Comparison of ENCODE assay signal across 1 cellular context in the genomic region with DNA sequence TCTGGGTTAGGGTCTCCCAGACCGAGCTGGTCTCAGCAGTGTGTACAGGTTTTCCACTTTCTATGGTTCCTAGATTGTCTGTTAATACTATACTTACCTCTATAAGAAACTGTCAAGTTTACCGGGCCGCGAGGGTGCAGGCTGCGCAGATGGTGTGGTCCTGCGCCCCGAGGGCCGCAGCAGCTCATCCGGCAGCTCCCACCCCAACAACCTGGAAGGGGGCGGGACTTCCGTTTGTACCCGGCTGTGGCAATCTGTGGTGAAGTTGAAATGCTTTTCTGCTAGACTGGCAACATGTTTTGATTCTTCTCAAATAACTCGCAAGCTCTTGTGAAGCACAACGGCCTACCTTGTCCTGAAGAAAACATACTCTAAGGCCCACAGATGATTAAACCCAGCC.
TF ChIP-seq lines count a peak whose summit lies in the region.

A gene (plus strand): TSS at position 237 of the 400 bp plus-strand sequence. CDS start 22,006 bp downstream, outside the sequence.

TF ChIP-seq in GM23338, 12 proteins besides CTCF, POLR2A, EP300 and RAD21 (continued from another document):
- TF ChIP-seq, protein P1, sequence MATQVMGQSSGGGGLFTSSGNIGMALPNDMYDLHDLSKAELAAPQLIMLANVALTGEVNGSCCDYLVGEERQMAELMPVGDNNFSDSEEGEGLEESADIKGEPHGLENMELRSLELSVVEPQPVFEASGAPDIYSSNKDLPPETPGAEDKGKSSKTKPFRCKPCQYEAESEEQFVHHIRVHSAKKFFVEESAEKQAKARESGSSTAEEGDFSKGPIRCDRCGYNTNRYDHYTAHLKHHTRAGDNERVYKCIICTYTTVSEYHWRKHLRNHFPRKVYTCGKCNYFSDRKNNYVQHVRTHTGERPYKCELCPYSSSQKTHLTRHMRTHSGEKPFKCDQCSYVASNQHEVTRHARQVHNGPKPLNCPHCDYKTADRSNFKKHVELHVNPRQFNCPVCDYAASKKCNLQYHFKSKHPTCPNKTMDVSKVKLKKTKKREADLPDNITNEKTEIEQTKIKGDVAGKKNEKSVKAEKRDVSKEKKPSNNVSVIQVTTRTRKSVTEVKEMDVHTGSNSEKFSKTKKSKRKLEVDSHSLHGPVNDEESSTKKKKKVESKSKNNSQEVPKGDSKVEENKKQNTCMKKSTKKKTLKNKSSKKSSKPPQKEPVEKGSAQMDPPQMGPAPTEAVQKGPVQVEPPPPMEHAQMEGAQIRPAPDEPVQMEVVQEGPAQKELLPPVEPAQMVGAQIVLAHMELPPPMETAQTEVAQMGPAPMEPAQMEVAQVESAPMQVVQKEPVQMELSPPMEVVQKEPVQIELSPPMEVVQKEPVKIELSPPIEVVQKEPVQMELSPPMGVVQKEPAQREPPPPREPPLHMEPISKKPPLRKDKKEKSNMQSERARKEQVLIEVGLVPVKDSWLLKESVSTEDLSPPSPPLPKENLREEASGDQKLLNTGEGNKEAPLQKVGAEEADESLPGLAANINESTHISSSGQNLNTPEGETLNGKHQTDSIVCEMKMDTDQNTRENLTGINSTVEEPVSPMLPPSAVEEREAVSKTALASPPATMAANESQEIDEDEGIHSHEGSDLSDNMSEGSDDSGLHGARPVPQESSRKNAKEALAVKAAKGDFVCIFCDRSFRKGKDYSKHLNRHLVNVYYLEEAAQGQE (IDR thresholded peaks at IDR 0.05; ENCODE audit: unreplicated experiment): no peak
- TF ChIP-seq EZH2phosphoT487 (IDR thresholded peaks at IDR 0.05; ENCODE audit: unreplicated experiment): no peak
- TF ChIP-seq JUNB (IDR thresholded peaks at IDR 0.05; ENCODE audit: unreplicated experiment): no peak
- TF ChIP-seq, protein P2, sequence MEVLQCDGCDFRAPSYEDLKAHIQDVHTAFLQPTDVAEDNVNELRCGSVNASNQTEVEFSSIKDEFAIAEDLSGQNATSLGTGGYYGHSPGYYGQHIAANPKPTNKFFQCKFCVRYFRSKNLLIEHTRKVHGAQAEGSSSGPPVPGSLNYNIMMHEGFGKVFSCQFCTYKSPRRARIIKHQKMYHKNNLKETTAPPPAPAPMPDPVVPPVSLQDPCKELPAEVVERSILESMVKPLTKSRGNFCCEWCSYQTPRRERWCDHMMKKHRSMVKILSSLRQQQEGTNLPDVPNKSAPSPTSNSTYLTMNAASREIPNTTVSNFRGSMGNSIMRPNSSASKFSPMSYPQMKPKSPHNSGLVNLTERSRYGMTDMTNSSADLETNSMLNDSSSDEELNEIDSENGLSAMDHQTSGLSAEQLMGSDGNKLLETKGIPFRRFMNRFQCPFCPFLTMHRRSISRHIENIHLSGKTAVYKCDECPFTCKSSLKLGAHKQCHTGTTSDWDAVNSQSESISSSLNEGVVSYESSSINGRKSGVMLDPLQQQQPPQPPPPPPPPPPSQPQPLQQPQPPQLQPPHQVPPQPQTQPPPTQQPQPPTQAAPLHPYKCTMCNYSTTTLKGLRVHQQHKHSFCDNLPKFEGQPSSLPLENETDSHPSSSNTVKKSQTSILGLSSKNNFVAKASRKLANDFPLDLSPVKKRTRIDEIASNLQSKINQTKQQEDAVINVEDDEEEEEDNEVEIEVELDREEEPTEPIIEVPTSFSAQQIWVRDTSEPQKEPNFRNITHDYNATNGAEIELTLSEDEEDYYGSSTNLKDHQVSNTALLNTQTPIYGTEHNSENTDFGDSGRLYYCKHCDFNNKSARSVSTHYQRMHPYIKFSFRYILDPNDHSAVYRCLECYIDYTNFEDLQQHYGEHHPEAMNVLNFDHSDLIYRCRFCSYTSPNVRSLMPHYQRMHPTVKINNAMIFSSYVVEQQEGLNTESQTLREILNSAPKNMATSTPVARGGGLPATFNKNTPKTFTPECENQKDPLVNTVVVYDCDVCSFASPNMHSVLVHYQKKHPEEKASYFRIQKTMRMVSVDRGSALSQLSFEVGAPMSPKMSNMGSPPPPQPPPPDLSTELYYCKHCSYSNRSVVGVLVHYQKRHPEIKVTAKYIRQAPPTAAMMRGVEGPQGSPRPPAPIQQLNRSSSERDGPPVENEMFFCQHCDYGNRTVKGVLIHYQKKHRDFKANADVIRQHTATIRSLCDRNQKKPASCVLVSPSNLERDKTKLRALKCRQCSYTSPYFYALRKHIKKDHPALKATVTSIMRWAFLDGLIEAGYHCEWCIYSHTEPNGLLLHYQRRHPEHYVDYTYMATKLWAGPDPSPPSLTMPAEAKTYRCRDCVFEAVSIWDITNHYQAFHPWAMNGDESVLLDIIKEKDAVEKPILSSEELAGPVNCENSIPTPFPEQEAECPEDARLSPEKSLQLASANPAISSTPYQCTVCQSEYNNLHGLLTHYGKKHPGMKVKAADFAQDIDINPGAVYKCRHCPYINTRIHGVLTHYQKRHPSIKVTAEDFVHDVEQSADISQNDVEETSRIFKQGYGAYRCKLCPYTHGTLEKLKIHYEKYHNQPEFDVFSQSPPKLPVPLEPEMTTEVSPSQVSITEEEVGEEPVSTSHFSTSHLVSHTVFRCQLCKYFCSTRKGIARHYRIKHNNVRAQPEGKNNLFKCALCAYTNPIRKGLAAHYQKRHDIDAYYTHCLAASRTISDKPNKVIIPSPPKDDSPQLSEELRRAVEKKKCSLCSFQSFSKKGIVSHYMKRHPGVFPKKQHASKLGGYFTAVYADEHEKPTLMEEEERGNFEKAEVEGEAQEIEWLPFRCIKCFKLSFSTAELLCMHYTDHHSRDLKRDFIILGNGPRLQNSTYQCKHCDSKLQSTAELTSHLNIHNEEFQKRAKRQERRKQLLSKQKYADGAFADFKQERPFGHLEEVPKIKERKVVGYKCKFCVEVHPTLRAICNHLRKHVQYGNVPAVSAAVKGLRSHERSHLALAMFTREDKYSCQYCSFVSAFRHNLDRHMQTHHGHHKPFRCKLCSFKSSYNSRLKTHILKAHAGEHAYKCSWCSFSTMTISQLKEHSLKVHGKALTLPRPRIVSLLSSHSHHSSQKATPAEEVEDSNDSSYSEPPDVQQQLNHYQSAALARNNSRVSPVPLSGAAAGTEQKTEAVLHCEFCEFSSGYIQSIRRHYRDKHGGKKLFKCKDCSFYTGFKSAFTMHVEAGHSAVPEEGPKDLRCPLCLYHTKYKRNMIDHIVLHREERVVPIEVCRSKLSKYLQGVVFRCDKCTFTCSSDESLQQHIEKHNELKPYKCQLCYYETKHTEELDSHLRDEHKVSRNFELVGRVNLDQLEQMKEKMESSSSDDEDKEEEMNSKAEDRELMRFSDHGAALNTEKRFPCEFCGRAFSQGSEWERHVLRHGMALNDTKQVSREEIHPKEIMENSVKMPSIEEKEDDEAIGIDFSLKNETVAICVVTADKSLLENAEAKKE (CRISPR knock-in tag; IDR thresholded peaks at IDR 0.05): no peak
- no peak for TF ChIP-seq CREB1 (CRISPR knock-in tag; IDR thresholded peaks at IDR 0.05; ENCODE audit: low read depth)
- no peak for TF ChIP-seq POLR2AphosphoS5 (IDR thresholded peaks at IDR 0.05; ENCODE audit: low read depth)
